ENCODE assay signal across 2 cellular contexts in the genomic region with DNA sequence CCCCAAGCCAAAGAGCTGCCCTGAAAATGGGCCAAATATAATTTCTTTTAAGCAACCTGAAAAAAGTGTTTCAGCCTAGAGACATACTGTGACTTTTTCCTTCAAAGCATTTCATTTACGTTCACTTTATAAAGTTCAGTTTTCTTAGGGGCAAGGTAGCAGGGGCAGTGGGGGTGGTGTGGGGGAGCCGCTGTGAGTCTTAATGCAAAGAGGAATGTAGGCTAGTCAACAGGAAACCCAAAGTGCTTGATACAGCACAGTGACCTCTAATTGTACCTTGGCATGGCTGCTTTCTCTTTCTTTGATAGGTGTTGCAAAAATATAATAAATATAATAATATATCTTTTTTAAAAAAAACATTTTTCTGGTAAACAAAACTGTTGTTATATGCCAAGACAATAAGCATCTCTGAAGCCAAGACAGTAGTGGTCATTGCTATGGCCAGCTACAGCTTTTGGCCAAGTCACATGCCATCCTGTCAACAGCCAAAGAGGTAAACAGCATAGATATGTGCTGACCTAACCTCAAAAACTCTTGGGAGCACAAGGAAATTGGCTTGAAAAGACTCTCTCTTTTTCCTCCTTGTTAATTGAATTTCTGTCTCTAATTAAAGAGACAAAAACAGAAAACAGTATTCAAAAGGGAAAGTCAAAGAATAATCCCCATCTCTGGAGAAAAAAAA.
TF ChIP-seq lines count a peak whose summit lies in the region.

No MANE protein-coding gene starts in this region.

TF ChIP-seq in IMR-90, 13 proteins besides CTCF, POLR2A, EP300 and RAD21:
- no peak for TF ChIP-seq FOS (IDR thresholded peaks at IDR 0.05; ENCODE audit: low read depth, low read length)
- no peak for TF ChIP-seq ELK1 (IDR thresholded peaks at IDR 0.05; ENCODE audit: borderline replicate concordance, low read depth, low read length)
- TF ChIP-seq RFX5 (IDR thresholded peaks at IDR 0.05; ENCODE audit: low read depth, low read length) = no peak
- peak; percentile 93 for TF ChIP-seq BHLHE40 (IDR thresholded peaks at IDR 0.05; ENCODE audit: low read depth, low read length)
- TF ChIP-seq CEBPB (IDR thresholded peaks at IDR 0.05; ENCODE audit: low read depth, low read length) = no peak
- TF ChIP-seq CHD1 (IDR thresholded peaks at IDR 0.05; ENCODE audit: low read depth, low read length) = no peak
- TF ChIP-seq MAFK (IDR thresholded peaks at IDR 0.05; ENCODE audit: low read depth, low read length) = no peak
- TF ChIP-seq SMC3 (IDR thresholded peaks at IDR 0.05; ENCODE audit: low read depth, low read length) = no peak
- TF ChIP-seq MXI1 (IDR thresholded peaks at IDR 0.05; ENCODE audit: borderline replicate concordance, low read depth, low read length) = no peak
- TF ChIP-seq NFE2L2 (IDR thresholded peaks at IDR 0.05; ENCODE audit: low read depth, low read length) = no peak
- TF ChIP-seq RCOR1 (IDR thresholded peaks at IDR 0.05; ENCODE audit: insufficient replicate concordance, low read length) = no peak
- TF ChIP-seq, protein P1, sequence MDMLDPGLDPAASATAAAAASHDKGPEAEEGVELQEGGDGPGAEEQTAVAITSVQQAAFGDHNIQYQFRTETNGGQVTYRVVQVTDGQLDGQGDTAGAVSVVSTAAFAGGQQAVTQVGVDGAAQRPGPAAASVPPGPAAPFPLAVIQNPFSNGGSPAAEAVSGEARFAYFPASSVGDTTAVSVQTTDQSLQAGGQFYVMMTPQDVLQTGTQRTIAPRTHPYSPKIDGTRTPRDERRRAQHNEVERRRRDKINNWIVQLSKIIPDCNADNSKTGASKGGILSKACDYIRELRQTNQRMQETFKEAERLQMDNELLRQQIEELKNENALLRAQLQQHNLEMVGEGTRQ (IDR thresholded peaks at IDR 0.05; ENCODE audit: low read depth, low read length) = peak; percentile 53; the same call in 1 of the 2 replicates
- TF ChIP-seq MAZ (IDR thresholded peaks at IDR 0.05; ENCODE audit: borderline replicate concordance, low read depth, low read length) = no peak
TF ChIP-seq in IMR-90: peak in this region for 2.

TF ChIP-seq in HepG2, 621 proteins besides CTCF, POLR2A, EP300 and RAD21:
- TF ChIP-seq ARID5B (CRISPR knock-in tag; IDR thresholded peaks at IDR 0.05) (peak; percentile 26; the same call in 1 of the 2 replicates), FOXP1 (IDR thresholded peaks at IDR 0.05) (no peak), FOXP1 (CRISPR knock-in tag; IDR thresholded peaks at IDR 0.05) (peak; percentile 77), TGIF2 (CRISPR knock-in tag; IDR thresholded peaks at IDR 0.05) (0 out of 2 replicates have a peak, but pooled peaks have one; percentile 17), TFE3 (CRISPR knock-in tag; IDR thresholded peaks at IDR 0.05) (peak; percentile 53; the same call in 1 of the 2 replicates)
- TF ChIP-seq, protein P2, sequence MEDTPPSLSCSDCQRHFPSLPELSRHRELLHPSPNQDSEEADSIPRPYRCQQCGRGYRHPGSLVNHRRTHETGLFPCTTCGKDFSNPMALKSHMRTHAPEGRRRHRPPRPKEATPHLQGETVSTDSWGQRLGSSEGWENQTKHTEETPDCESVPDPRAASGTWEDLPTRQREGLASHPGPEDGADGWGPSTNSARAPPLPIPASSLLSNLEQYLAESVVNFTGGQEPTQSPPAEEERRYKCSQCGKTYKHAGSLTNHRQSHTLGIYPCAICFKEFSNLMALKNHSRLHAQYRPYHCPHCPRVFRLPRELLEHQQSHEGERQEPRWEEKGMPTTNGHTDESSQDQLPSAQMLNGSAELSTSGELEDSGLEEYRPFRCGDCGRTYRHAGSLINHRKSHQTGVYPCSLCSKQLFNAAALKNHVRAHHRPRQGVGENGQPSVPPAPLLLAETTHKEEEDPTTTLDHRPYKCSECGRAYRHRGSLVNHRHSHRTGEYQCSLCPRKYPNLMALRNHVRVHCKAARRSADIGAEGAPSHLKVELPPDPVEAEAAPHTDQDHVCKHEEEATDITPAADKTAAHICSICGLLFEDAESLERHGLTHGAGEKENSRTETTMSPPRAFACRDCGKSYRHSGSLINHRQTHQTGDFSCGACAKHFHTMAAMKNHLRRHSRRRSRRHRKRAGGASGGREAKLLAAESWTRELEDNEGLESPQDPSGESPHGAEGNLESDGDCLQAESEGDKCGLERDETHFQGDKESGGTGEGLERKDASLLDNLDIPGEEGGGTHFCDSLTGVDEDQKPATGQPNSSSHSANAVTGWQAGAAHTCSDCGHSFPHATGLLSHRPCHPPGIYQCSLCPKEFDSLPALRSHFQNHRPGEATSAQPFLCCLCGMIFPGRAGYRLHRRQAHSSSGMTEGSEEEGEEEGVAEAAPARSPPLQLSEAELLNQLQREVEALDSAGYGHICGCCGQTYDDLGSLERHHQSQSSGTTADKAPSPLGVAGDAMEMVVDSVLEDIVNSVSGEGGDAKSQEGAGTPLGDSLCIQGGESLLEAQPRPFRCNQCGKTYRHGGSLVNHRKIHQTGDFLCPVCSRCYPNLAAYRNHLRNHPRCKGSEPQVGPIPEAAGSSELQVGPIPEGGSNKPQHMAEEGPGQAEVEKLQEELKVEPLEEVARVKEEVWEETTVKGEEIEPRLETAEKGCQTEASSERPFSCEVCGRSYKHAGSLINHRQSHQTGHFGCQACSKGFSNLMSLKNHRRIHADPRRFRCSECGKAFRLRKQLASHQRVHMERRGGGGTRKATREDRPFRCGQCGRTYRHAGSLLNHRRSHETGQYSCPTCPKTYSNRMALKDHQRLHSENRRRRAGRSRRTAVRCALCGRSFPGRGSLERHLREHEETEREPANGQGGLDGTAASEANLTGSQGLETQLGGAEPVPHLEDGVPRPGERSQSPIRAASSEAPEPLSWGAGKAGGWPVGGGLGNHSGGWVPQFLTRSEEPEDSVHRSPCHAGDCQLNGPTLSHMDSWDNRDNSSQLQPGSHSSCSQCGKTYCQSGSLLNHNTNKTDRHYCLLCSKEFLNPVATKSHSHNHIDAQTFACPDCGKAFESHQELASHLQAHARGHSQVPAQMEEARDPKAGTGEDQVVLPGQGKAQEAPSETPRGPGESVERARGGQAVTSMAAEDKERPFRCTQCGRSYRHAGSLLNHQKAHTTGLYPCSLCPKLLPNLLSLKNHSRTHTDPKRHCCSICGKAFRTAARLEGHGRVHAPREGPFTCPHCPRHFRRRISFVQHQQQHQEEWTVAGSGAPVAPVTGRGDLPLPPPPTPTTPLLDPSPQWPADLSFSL (CRISPR knock-in tag; IDR thresholded peaks at IDR 0.05) = no peak
TF ChIP-seq in HepG2: peak in this region for 4.
